Comparison of ENCODE assay signal across 14 cellular contexts in genomic region chr18:8750954-8751415, GRCh38. TPM values are rescaled to one million over a fixed set of nuclear protein-coding genes. Genes with fewer than 3 reads are reported as not detected.
DNase-seq lines count a peak whose midpoint lies in the region; ATAC-seq and TF ChIP-seq lines count a peak whose summit lies in the region.
"Had no signal": no experiment of that assay in that cellular context is flagged by ENCODE, and none has a peak within 500 bp of the region (broad histone marks: within the 10 kb centered on the region; RNA-seq: fewer than 3 reads in every experiment).

No MANE protein-coding gene starts in this region.

- H3K4me3 ChIP-seq in fibroblast of villous mesenchyme (ENCODE audit: low read depth, low read length), result peak overlapping the region; percentile 27
- peak overlapping the region in 1 of 4 donors; percentile 2 for H3K4me3 ChIP-seq in sigmoid colon

- TF ChIP-seq EP300 in sigmoid colon (IDR thresholded peaks at IDR 0.05), result peak; percentile 73 to 94 (median 90)

- H3K4me1 ChIP-seq in sigmoid colon, result peaks cover 0 to 91% (median 75%) of the 10 kb centered on the region in 4 donors
- H3K4me1 ChIP-seq: Caco-2 had no signal

- no peak for TF ChIP-seq POLR2A in sigmoid colon (IDR thresholded peaks at IDR 0.05)

- H3K36me3 ChIP-seq in sigmoid colon, result peaks cover 0 to 5% (median 0%) of the 10 kb centered on the region in 4 donors

- no peaks in the 10 kb centered on the region for H3K9me3 ChIP-seq in sigmoid colon
- H3K9me3 ChIP-seq: Caco-2 had no signal

- TF ChIP-seq CTCF in fibroblast of villous mesenchyme (IDR thresholded peaks at IDR 0.05; ENCODE audit: insufficient read depth, low read depth, low read length) (no peak), sigmoid colon (IDR thresholded peaks at IDR 0.05) (no peak)

- no peak overlapping the region for H3K27ac Mint-ChIP-seq in activated T-cell treated with anti-CD3 and anti-CD28 coated beads, Interleukin-2, amount 50 U/mL, for 72 hours
- H3K27ac Mint-ChIP-seq: endodermal cell, progenitor cell of endocrine pancreas had no signal

- 75 to 91% methylated on average over 8 of the region's 8 CpGs for WGBS in sigmoid colon, 2 donors

- intact Hi-C loops in sigmoid colon (cut with DNase I), result loop anchor here (1.0 to 5.0 kb wide), 2 partner anchors 44 to 226 kb away; no protein-coding TSS in a partner anchor

- H3K9me3 Mint-ChIP-seq in activated T-cell treated with anti-CD3 and anti-CD28 coated beads, Interleukin-2, amount 50 U/mL, for 72 hours, result no peaks in the 10 kb centered on the region
- H3K9me3 Mint-ChIP-seq: endodermal cell had no signal

- H3K27me3 Mint-ChIP-seq in activated T-cell treated with anti-CD3 and anti-CD28 coated beads, Interleukin-2, amount 50 U/mL, for 72 hours (ENCODE audit: low read depth), result no peaks in the 10 kb centered on the region
- H3K27me3 Mint-ChIP-seq: progenitor cell of endocrine pancreas had no signal

- peak overlapping the region; percentile 77 to 85 (median 83) for H3K27ac ChIP-seq in sigmoid colon
- H3K27ac ChIP-seq: WERI-Rb-1 had no signal

- H3K4me3 Mint-ChIP-seq in activated T-cell treated with anti-CD3 and anti-CD28 coated beads, Interleukin-2, amount 50 U/mL, for 72 hours, result no peak overlapping the region
- H3K4me3 Mint-ChIP-seq: endodermal cell had no signal

- DNase-seq in Daoy (ENCODE audit: low read depth) (peak; percentile 42), amniotic stem cell (lab: John Stamatoyannopoulos, UW) (peak; percentile 20), fibroblast of villous mesenchyme (ENCODE audit: low read depth) (peak; percentile 98), sigmoid colon (peak; percentile 92), NCI-H446 (lab: John Stamatoyannopoulos, UW) (no peak), GM19238 (ENCODE audit: insufficient read length, low spot score) (no peak)
- DNase-seq in activated T-cell treated with anti-CD3 and anti-CD28 coated beads, Interleukin-2, amount 50 U/mL, for 72 hours, result no peak
- DNase-seq: Caco-2, endodermal cell, WERI-Rb-1 had no signal

- H3K36me3 Mint-ChIP-seq in activated T-cell treated with anti-CD3 and anti-CD28 coated beads, Interleukin-2, amount 50 U/mL, for 72 hours (ENCODE audit: insufficient read depth in 2 of 2), result no peaks in the 10 kb centered on the region

- no peaks in the 10 kb centered on the region for H3K27me3 ChIP-seq in sigmoid colon

- peaks cover 13% of the 10 kb centered on the region for H3K4me1 Mint-ChIP-seq in activated T-cell treated with anti-CD3 and anti-CD28 coated beads, Interleukin-2, amount 50 U/mL, for 72 hours (ENCODE audit: low read depth)
- H3K4me1 Mint-ChIP-seq: endodermal cell had no signal

- no peak for ATAC-seq in GM21367 (IDR thresholded peaks at IDR 0.05; ENCODE audit: unreplicated experiment)
- ATAC-seq in activated T-cell treated with anti-CD3 and anti-CD28 coated beads, Interleukin-2, amount 50 U/mL, for 72 hours (replicated peaks in 1 of 2), result no peak
- ATAC-seq: HepG2, left lobe of liver had no signal

RNA-seq across cellular contexts. Expression of gene MTCL1, which starts 45.6 kb away (rescaled TPM):
- 12.2 and 20.8 TPM in 2 replicates for total RNA-seq in Daoy (2014; rRNA removed; shearing (Covaris generic))
- total RNA-seq in fibroblast of villous mesenchyme (59.6 and 80.5 TPM in 2 replicates), sigmoid colon (100 to 1,000 TPM in 1 of 4 donors, 10 to 100 TPM in 3; 58.5 to 133 (median 88.5) TPM)
- 1 to 10 TPM in 2 of 3 donors, under 1 TPM in 1; 0.69 to 9.1 (median 1.8) TPM for polyA plus RNA-seq in sigmoid colon
- under 1 TPM; 0.38 to 0.51 TPM for total RNA-seq in activated T-cell treated with anti-CD3 and anti-CD28 coated beads, Interleukin-2, amount 50 U/mL, for 72 hours

Comparison
In these comparisons a context has a peak if more than half of its experiments do, and no peak if none do; other contexts are left out.
1. DNase-seq: peak in Daoy (single experiment), amniotic stem cell (single experiment), fibroblast of villous mesenchyme (single experiment) and sigmoid colon (single experiment); none in NCI-H446 (0 of 2), GM19238 (single experiment) and activated T-cell treated with anti-CD3 and anti-CD28 coated beads, Interleukin-2, amount 50 U/mL, for 72 hours (0 of 2).